In the genomic region with DNA sequence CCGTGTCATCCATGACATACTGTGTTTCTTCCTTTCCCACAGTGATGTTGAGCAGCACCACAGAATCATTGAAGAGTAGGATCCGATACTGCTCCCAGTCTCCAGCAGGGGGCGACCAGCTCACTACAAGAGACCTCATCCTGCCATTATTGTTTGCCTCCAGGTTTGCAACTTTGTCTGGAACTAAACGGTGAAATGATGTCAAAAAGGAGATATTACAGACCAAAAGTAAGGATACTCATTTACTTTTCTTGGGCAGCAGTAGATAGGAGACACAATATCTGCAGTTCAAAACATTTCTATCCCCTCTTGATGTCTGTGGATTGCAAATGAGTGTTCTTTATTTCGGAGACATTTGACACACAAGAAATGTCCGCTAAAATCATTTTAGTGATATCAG, we compare ENCODE assay signal across 8 cellular contexts. TPM values are rescaled to one million over a fixed set of nuclear protein-coding genes. Genes with fewer than 3 reads are reported as not detected.
A peak's percentile ranks its signal among the peaks of the same experiment; 100 is the strongest.
DNase-seq lines count a peak whose midpoint lies in the region; ATAC-seq and TF ChIP-seq lines count a peak whose summit lies in the region.

No MANE protein-coding gene starts in this region.

- TF ChIP-seq EP300 in tibial nerve (IDR thresholded peaks at IDR 0.05): no peak

- ATAC-seq in GM19467 (IDR thresholded peaks at IDR 0.05; ENCODE audit: unreplicated experiment) (peak; percentile 96), omental fat pad (ENCODE audit: low FRiP score) (no peak)

- peak; percentile 62 for DNase-seq in Caki2 (ENCODE audit: low read depth)
- peak; percentile 60 for DNase-seq in HPDE6-E6E7 (ENCODE audit: extremely low spot score)
- peak; percentile 52 for DNase-seq in OCI-LY7 (ENCODE audit: low spot score)
- DNase-seq in activated T-helper 1 cell treated with Interleukin-2 at 50 U/mL for 16 hours (ENCODE audit: low read depth): peak; percentile 10
- peak; percentile 57 to 87 for DNase-seq in foreskin fibroblast
- DNase-seq in omental fat pad (ENCODE audit: low spot score): peak; percentile 47
- DNase-seq in tibial nerve (ENCODE audit: low spot score in 2 of 2): peak; percentile 57 to 78

- TF ChIP-seq CTCF in OCI-LY7 (conservative IDR thresholded peaks at IDR 0.05; ENCODE audit: low read length): peak; percentile 92
- TF ChIP-seq CTCF in foreskin fibroblast (IDR thresholded peaks at IDR 0.05; ENCODE audit: low read depth, low read length): peak; percentile 76
- TF ChIP-seq CTCF in omental fat pad (IDR thresholded peaks at IDR 0.05): peak in 1 of 3 donors; percentile 18
- TF ChIP-seq CTCF in tibial nerve (IDR thresholded peaks at IDR 0.05): peak; percentile 72 to 77 (median 74)

- H3K9me3 ChIP-seq in OCI-LY7 (ENCODE audit: low read length) (no peaks in the 10 kb centered on the region), tibial nerve (no peaks in the 10 kb centered on the region)

- H3K27me3 ChIP-seq in tibial nerve: no peaks in the 10 kb centered on the region

- in situ Hi-C loops in Caki2 (cut with HindIII; ENCODE audit: low pct_unique_long_range_greater_than_20kb, low sequenced_read_pairs): no loop called here

- no peak overlapping the region for H3K4me2 ChIP-seq in OCI-LY7 (ENCODE audit: low read length)

- BruUV-seq in OCI-LY7 (replicated peaks; lab: Mats Ljungman, UMichigan): no TSS peak

- no peak overlapping the region for H3K4me3 ChIP-seq in OCI-LY7 (ENCODE audit: low read depth, low read length, poor library complexity, severe bottlenecking)
- H3K4me3 ChIP-seq in foreskin fibroblast (ENCODE audit: low read depth in 1 of 2, low read length in 2 of 2): no peak overlapping the region
- H3K4me3 ChIP-seq in tibial nerve: no peak overlapping the region

- H3K79me2 ChIP-seq in OCI-LY7 (ENCODE audit: insufficient read depth, low read depth, low read length): no peaks in the 10 kb centered on the region

- H4K20me1 ChIP-seq in OCI-LY7 (ENCODE audit: insufficient read depth, low read length): no peaks in the 10 kb centered on the region

- no peaks in the 10 kb centered on the region for H3K9me2 ChIP-seq in OCI-LY7 (ENCODE audit: insufficient read depth, low read length)

- intact Hi-C loops in OCI-LY7 (cut with micrococcal nuclease; ENCODE audit: unreplicated experiment): loop anchor here (1.0 kb wide), 1 partner anchor 129 kb away; no protein-coding TSS in a partner anchor

- POLR2A ChIA-PET in OCI-LY7 (lab: Charles Lee): interaction anchor here (0.7 kb wide), 1 partner anchor 18 kb away, joined by 5 read pairs; no protein-coding TSS in a partner anchor

- peak overlapping the region; percentile 35; the same call in 1 of the 2 replicates for H2AFZ ChIP-seq in OCI-LY7 (ENCODE audit: low read length)

- no peak for TF ChIP-seq POLR2A in tibial nerve (IDR thresholded peaks at IDR 0.05)

- CTCF ChIA-PET in OCI-LY7 (lab: Charles Lee; ENCODE audit: unreplicated experiment): interaction anchor here (0.6 kb wide), 1 partner anchor 46 kb away, joined by 3 read pairs; no protein-coding TSS in a partner anchor

- WGBS in tibial nerve, 2 donors: 32 to 36% methylated on average over 6 of the region's 6 CpGs

- no peaks in the 10 kb centered on the region for H3K36me3 ChIP-seq in OCI-LY7 (ENCODE audit: insufficient read depth, low read length)
- no peaks in the 10 kb centered on the region for H3K36me3 ChIP-seq in tibial nerve

- no peak overlapping the region for H3K27ac ChIP-seq in OCI-LY7 (ENCODE audit: low read depth, low read length, poor library complexity, severe bottlenecking)
- H3K27ac ChIP-seq in tibial nerve: no peak overlapping the region

- H3K4me1 ChIP-seq in OCI-LY7 (ENCODE audit: insufficient read depth, low read length, poor library complexity, severe bottlenecking): no peaks in the 10 kb centered on the region
- H3K4me1 ChIP-seq in tibial nerve: no peaks in the 10 kb centered on the region

RNA-seq across cellular contexts. Expression of gene PTPRB, which starts 47.2 kb away (rescaled TPM):
- 2.8 and 3.2 TPM in 2 replicates for total RNA-seq in Caki2 (2014; rRNA removed; shearing (Covaris generic); ENCODE audit: low replicate concordance)
- total RNA-seq in OCI-LY7 (2014; rRNA removed; shearing (Covaris generic)): not detected in 2 replicates
- total RNA-seq in OCI-LY7 (2022): not detected in 2 replicates
- total RNA-seq in omental fat pad: 100 to 1,000 TPM in 1 of 4 donors, 10 to 100 TPM in 3; 14.8 to 165 (median 55.6) TPM
- 10 to 100 TPM; 14.4 to 62.6 (median 34.3) TPM for total RNA-seq in tibial nerve

Comparison
In these comparisons a context has a peak if more than half of its experiments do, and no peak if none do; other contexts are left out.
1. DNase-seq: peak in every context shown above with its lines; median percentile 72 in foreskin fibroblast; 68 in tibial nerve; 62 in Caki2; 60 in HPDE6-E6E7; 52 in OCI-LY7; 47 in omental fat pad; 10 in activated T-helper 1 cell treated with Interleukin-2 at 50 U/mL for 16 hours.